ENCODE assay signal across 22 cellular contexts in the genomic region with DNA sequence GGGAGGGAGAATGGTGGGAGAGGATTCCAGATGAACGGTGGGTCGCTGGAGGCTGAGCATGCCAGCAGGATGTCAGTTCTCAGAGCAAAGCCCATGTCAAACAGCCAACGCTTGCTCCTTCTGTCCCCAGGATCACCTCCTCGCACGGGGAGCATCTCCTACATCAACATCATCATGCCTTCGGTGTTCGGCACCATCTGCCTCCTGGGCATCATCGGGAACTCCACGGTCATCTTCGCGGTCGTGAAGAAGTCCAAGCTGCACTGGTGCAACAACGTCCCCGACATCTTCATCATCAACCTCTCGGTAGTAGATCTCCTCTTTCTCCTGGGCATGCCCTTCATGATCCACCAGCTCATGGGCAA. TPM values are rescaled to one million over a fixed set of nuclear protein-coding genes. Genes with fewer than 3 reads are reported as not detected.
DNase-seq lines count a peak whose midpoint lies in the region; ATAC-seq, FAIRE-seq and TF ChIP-seq lines count a peak whose summit lies in the region.
"Had no signal": no experiment of that assay in that cellular context is flagged by ENCODE, and none has a peak within 500 bp of the region (broad histone marks: within the 10 kb centered on the region; RNA-seq: fewer than 3 reads in every experiment).

No MANE protein-coding gene starts in this region.

- no peak for FAIRE-seq in GM12892 (lab: Jason Lieb, UNC)
- FAIRE-seq: G401.6 had no signal

- 95% methylated on average over 15 of the region's 15 CpGs for WGBS in hepatocyte (ENCODE audit: low lambda C conversion rate, missing lambda C conversion rate)

- TF ChIP-seq POLR2A in GM12892 (IDR thresholded peaks at IDR 0.05; ENCODE audit: low read depth, low read length), result no peak

- no peaks in the 10 kb centered on the region for H3K36me3 Mint-ChIP-seq in nephron progenitor cell (ENCODE audit: low read depth)
- H3K36me3 Mint-ChIP-seq in CD4-positive, alpha-beta memory T cell, result no peaks in the 10 kb centered on the region

- ATAC-seq in GM18867 (IDR thresholded peaks at IDR 0.05; ENCODE audit: unreplicated experiment) (no peak), GM21367 (IDR thresholded peaks at IDR 0.05; ENCODE audit: unreplicated experiment) (no peak)
- ATAC-seq: GM23338, HCT116 had no signal

- peak overlapping the region; percentile 79; the same call in 1 of the 2 replicates for H3K4me3 ChIP-seq in BE2C (ENCODE audit: low read depth, low read length)
- H3K4me3 ChIP-seq in hepatocyte, result no peak overlapping the region
- H3K4me3 ChIP-seq in CD4-positive, alpha-beta memory T cell (ENCODE audit: low read length in 2 of 2), result no peak overlapping the region
- H3K4me3 ChIP-seq: GM23338 had no signal

- TF ChIP-seq CTCF in BE2C (IDR thresholded peaks at IDR 0.05; ENCODE audit: low read depth, low read length) (no peak), hepatocyte (IDR thresholded peaks at IDR 0.05; ENCODE audit: poor library complexity) (no peak), nephron progenitor cell (IDR thresholded peaks at IDR 0.05) (no peak)

- H3K4me2 ChIP-seq in hepatocyte, result peak overlapping the region; percentile 77
- H3K4me2 ChIP-seq: GM23338, KMS-11 had no signal

- H3K4me1 Mint-ChIP-seq in nephron progenitor cell, result peaks cover 63% of the 10 kb centered on the region
- peaks cover 7 to 23% (median 9%) of the 10 kb centered on the region in 4 donors for H3K4me1 Mint-ChIP-seq in CD4-positive, alpha-beta memory T cell

- no peaks in the 10 kb centered on the region for H4K20me1 ChIP-seq in hepatocyte (ENCODE audit: insufficient read depth, poor library complexity, severe bottlenecking)

- no peak for DNase-seq in BE2C
- DNase-seq in hepatocyte (ENCODE audit: low spot score), result no peak
- no peak for DNase-seq in nephron progenitor cell
- DNase-seq in CD4-positive, alpha-beta memory T cell, result no peak
- no peak for DNase-seq in GM12892 (ENCODE audit: insufficient read length)
- DNase-seq: AML-193, COR-L47, DMS 273 treated with DMSO at 0.1 percent for 48 hours, MV-4-11, NCI-H1694 treated with DMSO at 0.1 percent for 48 hours, NCI-H2107, NCI-H2227 treated with DMSO at 0.1 percent for 48 hours, SHP77 had no signal

- CTCF ChIA-PET in CD4-positive, alpha-beta memory T cell (lab: Charles Lee; ENCODE audit: partially characterized antibody), result interaction anchor here (4.5 kb wide), 1 partner anchor 218 kb away, joined by 38 read pairs; no protein-coding TSS in a partner anchor

- H3K27ac ChIP-seq in angular gyrus (ENCODE audit: low read depth, low read length) (peak overlapping the region; percentile 37), hepatocyte (no peak overlapping the region)
- H3K27ac ChIP-seq in CD4-positive, alpha-beta memory T cell (ENCODE audit: low read depth, low read length), result no peak overlapping the region
- H3K27ac ChIP-seq: 22Rv1, KMS-11 had no signal

- peaks cover 4% of the 10 kb centered on the region for H3K36me3 ChIP-seq in BE2C
- H3K36me3 ChIP-seq in hepatocyte (replicated peaks; ENCODE audit: insufficient read depth, low read depth), result no peaks in the 10 kb centered on the region
- no peaks in the 10 kb centered on the region for H3K36me3 ChIP-seq in CD4-positive, alpha-beta memory T cell (ENCODE audit: insufficient read depth, low read length)

- no peak overlapping the region for H3K27ac Mint-ChIP-seq in nephron progenitor cell
- no peak overlapping the region for H3K27ac Mint-ChIP-seq in CD4-positive, alpha-beta memory T cell
- H3K27ac Mint-ChIP-seq: GM23338 had no signal

- no peaks in the 10 kb centered on the region for H3K79me2 ChIP-seq in hepatocyte

- H3K4me3 Mint-ChIP-seq in nephron progenitor cell, result peak overlapping the region; percentile 84
- H3K4me3 Mint-ChIP-seq in CD4-positive, alpha-beta memory T cell, result no peak overlapping the region

- H3K27me3 Mint-ChIP-seq in nephron progenitor cell (ENCODE audit: low read depth, poor library complexity), result peaks cover 35% of the 10 kb centered on the region
- H3K27me3 Mint-ChIP-seq in CD4-positive, alpha-beta memory T cell, result peaks cover 6 to 9% of the 10 kb centered on the region in 2 donors

- H3K9me3 Mint-ChIP-seq in nephron progenitor cell, result no peaks in the 10 kb centered on the region
- H3K9me3 Mint-ChIP-seq in CD4-positive, alpha-beta memory T cell, result no peaks in the 10 kb centered on the region
- H3K9me3 Mint-ChIP-seq: GM23338 had no signal

- POLR2A ChIA-PET in CD4-positive, alpha-beta memory T cell (lab: Charles Lee; ENCODE audit: partially characterized antibody), result no interaction called here

- H2AFZ ChIP-seq in hepatocyte, result no peak overlapping the region
- H2AFZ ChIP-seq: GM23338 had no signal

- no peaks in the 10 kb centered on the region for H3K9me3 ChIP-seq in BE2C
- H3K9me3 ChIP-seq in hepatocyte (ENCODE audit: low read depth), result no peaks in the 10 kb centered on the region
- H3K9me3 ChIP-seq in CD4-positive, alpha-beta memory T cell (ENCODE audit: control insufficient read depth in 1 of 2, low read length in 2 of 2), result no peaks in the 10 kb centered on the region

- intact Hi-C loops in CD4-positive, alpha-beta memory T cell (cut with micrococcal nuclease), result no loop called here

- H3K4me1 ChIP-seq in BE2C (peaks cover 34% of the 10 kb centered on the region), hepatocyte (ENCODE audit: insufficient read depth) (peaks cover 13% of the 10 kb centered on the region)
- peaks cover 10% of the 10 kb centered on the region for H3K4me1 ChIP-seq in CD4-positive, alpha-beta memory T cell (ENCODE audit: insufficient read depth, low read length)

- no peaks in the 10 kb centered on the region for H3K27me3 ChIP-seq in BE2C
- H3K27me3 ChIP-seq in hepatocyte, result peaks cover 3% of the 10 kb centered on the region
- peaks cover 6% of the 10 kb centered on the region for H3K27me3 ChIP-seq in CD4-positive, alpha-beta memory T cell (ENCODE audit: insufficient read depth, low read length)

- H3K9me2 ChIP-seq in hepatocyte (replicated peaks; ENCODE audit: insufficient read depth), result no peaks in the 10 kb centered on the region

RNA-seq across cellular contexts. Expression of a gene that starts 1.5 kb away (rescaled TPM):
- polyA plus RNA-seq in BE2C (2012; ENCODE audit: insufficient read depth, insufficient read length, low read depth), result 40.2 TPM
- 0.50 and 1.1 TPM in 2 replicates for total RNA-seq in hepatocyte
- polyA plus RNA-seq in hepatocyte, result 1.1 TPM in 1 of 2 replicates, not detected in the other
- total RNA-seq in CD4-positive, alpha-beta memory T cell, result not detected
- polyA plus RNA-seq in CD4-positive, alpha-beta memory T cell, result not detected
- polyA plus RNA-seq in GM12892 (2012; ENCODE audit: missing spikeins), result not detected
- total RNA-seq: RPMI7951 had no signal

RNA-seq across cellular contexts. Expression of a gene that starts 44.3 kb away (rescaled TPM):
- 53.0 TPM for polyA plus RNA-seq in BE2C (2012; ENCODE audit: insufficient read depth, insufficient read length, low read depth)
- total RNA-seq in hepatocyte, result 16.7 and 29.7 TPM in 2 replicates
- 19.0 and 20.9 TPM in 2 replicates for polyA plus RNA-seq in hepatocyte
- 10 to 100 TPM; 79.1 to 91.6 TPM for total RNA-seq in CD4-positive, alpha-beta memory T cell
- 10 to 100 TPM in 1 of 2 donors, 1 to 10 TPM in 1; 5.3 to 22.7 TPM for polyA plus RNA-seq in CD4-positive, alpha-beta memory T cell
- polyA plus RNA-seq in GM12892 (2012; ENCODE audit: missing spikeins), result 15.1 TPM
